Comparison of ENCODE assay signal across 16 cellular contexts in genomic region chr9:114037961-114038723, GRCh38. TPM values are rescaled to one million over a fixed set of nuclear protein-coding genes. Genes with fewer than 3 reads are reported as not detected.
DNase-seq lines count a peak whose midpoint lies in the region; ATAC-seq, FAIRE-seq and TF ChIP-seq lines count a peak whose summit lies in the region.
"Had no signal": no experiment of that assay in that cellular context is flagged by ENCODE, and none has a peak within 500 bp of the region (broad histone marks: within the 10 kb centered on the region; RNA-seq: fewer than 3 reads in every experiment).

No MANE protein-coding gene starts in this region.

- H3K27ac ChIP-seq in coronary artery = no peak overlapping the region
- H3K27ac ChIP-seq: adrenal gland had no signal

- DNase-seq in cardiac septum (ENCODE audit: low spot score) = peak; percentile 61
- DNase-seq in Right ventricle myocardium inferior (ENCODE audit: missing footprints) = no peak
- DNase-seq in coronary artery (ENCODE audit: low spot score) = peak; percentile 49
- DNase-seq in mucosa of gallbladder (ENCODE audit: low spot score) = peak; percentile 8
- DNase-seq in activated T-cell treated with anti-CD3 and anti-CD28 coated beads, Interleukin-2, amount 50 U/mL, for 1 hour = no peak
- DNase-seq in NCI-H146 treated with DMSO at 0.1 percent for 48 hours (lab: John Stamatoyannopoulos, UW; ENCODE audit: unreplicated experiment) = no peak
- DNase-seq in frontal cortex (ENCODE audit: low spot score in 2 of 2) = no peak
- DNase-seq: activated CD4-positive, alpha-beta T cell treated with anti-CD3 and anti-CD28 coated beads, Interleukin-2, amount 50 U/mL, for 48 hours; AML-193; effector memory CD4-positive, alpha-beta T cell; GDM1; NCI-H146; T-helper 1 cell; trophoblast cell had no signal

- no peak for FAIRE-seq in frontal cortex (lab: Jason Lieb, UNC)

- no peak overlapping the region for H3K4me3 ChIP-seq in coronary artery
- H3K4me3 ChIP-seq: adrenal gland had no signal

- intact Hi-C loops in cardiac septum (cut with DNase I) = loop anchor here (10.0 kb wide), 1 partner anchor 193 kb away; no protein-coding TSS in a partner anchor
- intact Hi-C loops in Right ventricle myocardium inferior (cut with DNase I) = loop anchor here (10.0 kb wide), 1 partner anchor 153 kb away; no protein-coding TSS in a partner anchor

- ATAC-seq in Right ventricle myocardium inferior (no peak), HG02759 (IDR thresholded peaks at IDR 0.05; ENCODE audit: unreplicated experiment) (no peak)

- no peak for TF ChIP-seq CTCF in coronary artery (IDR thresholded peaks at IDR 0.05)

RNA-seq across cellular contexts. Expression of gene AMBP, which starts 40.0 kb away (rescaled TPM):
- not detected for total RNA-seq in cardiac septum
- not detected for total RNA-seq in Right ventricle myocardium inferior
- total RNA-seq in mucosa of gallbladder = 1,366 TPM
- 0.82 TPM for total RNA-seq in frontal cortex

Comparison
In these comparisons a context has a peak if more than half of its experiments do, and no peak if none do; other contexts are left out.
1. DNase-seq: peak in cardiac septum (single experiment), coronary artery (single experiment) and mucosa of gallbladder (single experiment); none in Right ventricle myocardium inferior (single experiment), activated T-cell treated with anti-CD3 and anti-CD28 coated beads, Interleukin-2, amount 50 U/mL, for 1 hour (single experiment), NCI-H146 treated with DMSO at 0.1 percent for 48 hours (single experiment) and frontal cortex (0 of 2).
2. RNA of gene AMBP, which starts 40.0 kb away (total RNA-seq): 1,366 TPM in mucosa of gallbladder (single experiment); 0.82 TPM in frontal cortex (single experiment), not detected in cardiac septum (single experiment) and not detected in Right ventricle myocardium inferior (single experiment); every median in the first group is over 100 times any median in the second.